1 cellular context compared by ENCODE assay signal in genomic region chr15:89649013-89649625, GRCh38.
TF ChIP-seq lines count a peak whose summit lies in the region.

No MANE protein-coding gene starts in this region.

TF ChIP-seq in H1, 55 proteins besides CTCF, POLR2A, EP300 and RAD21:
- TF ChIP-seq TBP (IDR thresholded peaks at IDR 0.05; ENCODE audit: low read depth, low read length) (no peak), ZNF274 (IDR thresholded peaks at IDR 0.05; ENCODE audit: borderline replicate concordance, extremely low read depth, low read length) (no peak), ATF3 (IDR thresholded peaks at IDR 0.05; ENCODE audit: insufficient read depth, low read depth, low read length) (no peak), KDM5A (IDR thresholded peaks at IDR 0.05; ENCODE audit: low read length) (no peak), E2F6 (IDR thresholded peaks at IDR 0.05) (no peak), SUZ12 (IDR thresholded peaks at IDR 0.05; ENCODE audit: low read length) (no peak)
